8 cellular contexts compared by ENCODE assay signal in the genomic region with DNA sequence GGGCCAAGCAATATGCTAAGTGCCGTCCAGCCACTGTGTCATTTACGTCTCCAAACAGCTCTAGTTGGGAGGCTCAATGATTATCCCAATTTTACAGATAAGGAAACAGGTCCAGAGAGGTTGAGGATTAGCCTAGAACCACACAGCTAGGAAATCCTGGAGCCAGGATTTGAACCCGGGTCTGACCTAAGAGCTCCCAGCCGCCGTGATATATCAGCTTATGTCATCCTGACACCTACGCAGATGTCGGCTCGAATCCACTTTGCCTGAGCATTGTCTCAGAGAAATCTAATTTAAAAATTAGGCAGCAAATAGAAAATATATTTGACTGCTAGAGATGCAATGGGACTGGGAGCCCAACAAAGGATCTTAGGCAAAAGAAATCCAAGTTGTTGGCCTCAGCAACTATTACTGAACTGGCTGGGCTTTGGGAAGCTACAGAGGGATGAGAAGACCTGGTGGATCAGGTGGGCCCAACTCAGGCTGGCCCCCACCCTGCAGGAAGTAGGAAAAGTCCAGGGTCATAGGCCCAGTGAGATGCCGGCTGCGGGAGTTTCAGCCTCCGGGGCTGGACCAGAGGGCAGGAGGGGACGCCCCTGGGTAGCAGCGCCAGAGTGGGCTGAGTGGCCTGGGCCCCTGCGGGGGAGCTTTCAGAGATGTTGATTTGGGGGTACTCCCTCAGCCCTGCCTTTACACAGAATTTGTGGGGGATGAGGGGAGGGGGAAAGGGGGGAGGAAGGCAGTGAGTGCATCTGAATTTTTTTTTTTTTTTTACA.
DNase-seq lines count a peak whose midpoint lies in the region; ATAC-seq lines count a peak whose summit lies in the region.

No MANE protein-coding gene starts in this region.

- peak; percentile 7 for ATAC-seq in GM18498 (IDR thresholded peaks at IDR 0.05; ENCODE audit: unreplicated experiment)
- ATAC-seq in HG02885 (IDR thresholded peaks at IDR 0.05; ENCODE audit: poor library complexity, unreplicated experiment): peak; percentile 34

- peaks cover 10% of the 10 kb centered on the region for H3K4me1 ChIP-seq in muscle layer of colon (ENCODE audit: insufficient read depth, low read length)

- H3K4me3 ChIP-seq in muscle layer of colon (ENCODE audit: low read depth in 1 of 2, low read length in 2 of 2): no peak overlapping the region

- no peaks in the 10 kb centered on the region for H3K27me3 ChIP-seq in muscle layer of colon (ENCODE audit: control insufficient read depth in 1 of 2, insufficient read depth in 2 of 2, low read length in 2 of 2)

- no peaks in the 10 kb centered on the region for H3K9me3 ChIP-seq in muscle layer of colon (ENCODE audit: low read length)

- peaks cover 20% of the 10 kb centered on the region for H3K36me3 ChIP-seq in muscle layer of colon (ENCODE audit: insufficient read depth, low read length)

- H3K27ac ChIP-seq in muscle layer of colon (ENCODE audit: low read depth, low read length): peak overlapping the region; percentile 19

- H3K9ac ChIP-seq in muscle layer of colon (ENCODE audit: low read length): no peak overlapping the region

- DNase-seq in activated T-helper 1 cell treated with Interleukin-2 at 50 U/mL for 16 hours (ENCODE audit: low read depth) (peak; percentile 13), putamen (ENCODE audit: low spot score) (no peak), glomerular visceral epithelial cell (ENCODE audit: extremely low spot score) (no peak), NCI-H2227 treated with DMSO at 0.1 percent for 48 hours (lab: John Stamatoyannopoulos, UW) (no peak), NCI-H1694 treated with DMSO at 0.1 percent for 48 hours (lab: John Stamatoyannopoulos, UW) (no peak)
